In genomic region chr12:124927325-124928094, GRCh38 we compare ENCODE assay signal across 1 cellular context.
TF ChIP-seq lines count a peak whose summit lies in the region.

No MANE protein-coding gene starts in this region.

TF ChIP-seq in HepG2, 621 proteins besides CTCF, POLR2A, EP300 and RAD21 (continued from another document and continues in another):
- TF ChIP-seq ZFX (CRISPR knock-in tag; IDR thresholded peaks at IDR 0.05; ENCODE audit: low read depth) (peak; percentile 66), KIAA2018 (CRISPR knock-in tag; IDR thresholded peaks at IDR 0.05; ENCODE audit: borderline replicate concordance) (0 out of 2 replicates have a peak, but pooled peaks have one; percentile 12), RARG (CRISPR knock-in tag; IDR thresholded peaks at IDR 0.05; ENCODE audit: low read depth) (no peak), ETV5 (CRISPR knock-in tag; IDR thresholded peaks at IDR 0.05; ENCODE audit: borderline replicate concordance) (peak; percentile 47; the same call in 1 of the 2 replicates), BORCS8-MEF2B (CRISPR knock-in tag; IDR thresholded peaks at IDR 0.05) (peak; percentile 75; the same call in 1 of the 2 replicates), REST (IDR thresholded peaks at IDR 0.05; ENCODE audit: borderline replicate concordance in 1 of 2, low read depth in 1 of 2, low read length in 2 of 2) (peak in 1 of 2 experiments; percentile 34; a peak in 1 of 4 replicates), KDM3A (CRISPR knock-in tag; IDR thresholded peaks at IDR 0.05; ENCODE audit: low read depth) (0 out of 2 replicates have a peak, but pooled peaks have one; percentile 39), BCLAF1 (IDR thresholded peaks at IDR 0.05) (no peak), ATF2 (CRISPR knock-in tag; IDR thresholded peaks at IDR 0.05) (peak; percentile 64; the same call in 1 of the 2 replicates), CREB1 (IDR thresholded peaks at IDR 0.05) (no peak), CREB1 (CRISPR knock-in tag; IDR thresholded peaks at IDR 0.05) (peak; percentile 55), CREBL2 (CRISPR knock-in tag; IDR thresholded peaks at IDR 0.05; ENCODE audit: borderline replicate concordance) (no peak), NFE2L1 (CRISPR knock-in tag; IDR thresholded peaks at IDR 0.05; ENCODE audit: borderline replicate concordance) (no peak), ZSCAN12 (CRISPR knock-in tag; IDR thresholded peaks at IDR 0.05) (no peak), PAF1 (CRISPR knock-in tag; IDR thresholded peaks at IDR 0.05) (no peak), MED8 (CRISPR knock-in tag; IDR thresholded peaks at IDR 0.05; ENCODE audit: insufficient replicate concordance) (no peak), HOXA7 (CRISPR knock-in tag; IDR thresholded peaks at IDR 0.05) (no peak), SATB2 (CRISPR knock-in tag; IDR thresholded peaks at IDR 0.05) (peak; percentile 42; the same call in 1 of the 2 replicates), ZC3H4 (CRISPR knock-in tag; IDR thresholded peaks at IDR 0.05; ENCODE audit: borderline replicate concordance) (0 out of 2 replicates have a peak, but pooled peaks have one; percentile 13), LBX2 (CRISPR knock-in tag; IDR thresholded peaks at IDR 0.05; ENCODE audit: borderline replicate concordance) (no peak), SNRNP70 (IDR thresholded peaks at IDR 0.05; ENCODE audit: low read depth, low read length) (no peak), HOMEZ (CRISPR knock-in tag; IDR thresholded peaks at IDR 0.05; ENCODE audit: low read depth) (0 out of 2 replicates have a peak, but pooled peaks have one; percentile 51), NFATC3 (CRISPR knock-in tag; IDR thresholded peaks at IDR 0.05) (no peak), IKZF5 (CRISPR knock-in tag; IDR thresholded peaks at IDR 0.05) (peak; percentile 29; the same call in 1 of the 2 replicates), CREM (IDR thresholded peaks at IDR 0.05) (peak; percentile 43), CREM (CRISPR knock-in tag; IDR thresholded peaks at IDR 0.05) (no peak), ZFP82 (CRISPR knock-in tag; IDR thresholded peaks at IDR 0.05; ENCODE audit: borderline replicate concordance) (0 out of 2 replicates have a peak, but pooled peaks have one; percentile 28), GABPB1 (CRISPR knock-in tag; IDR thresholded peaks at IDR 0.05) (no peak; the same call in 1 of the 2 replicates), ZNF577 (CRISPR knock-in tag; IDR thresholded peaks at IDR 0.05; ENCODE audit: borderline replicate concordance, low read depth) (peak; percentile 43; the same call in 1 of the 2 replicates)
